In genomic region chr7:94374231-94374630, GRCh38 we compare ENCODE assay signal across 9 cellular contexts. TPM values are rescaled to one million over a fixed set of nuclear protein-coding genes. Genes with fewer than 3 reads are reported as not detected.
A peak's percentile ranks its signal among the peaks of the same experiment; 100 is the strongest.
DNase-seq lines count a peak whose midpoint lies in the region; ATAC-seq lines count a peak whose summit lies in the region.
"Had no signal": no experiment of that assay in that cellular context is flagged by ENCODE, and none has a peak within 500 bp of the region (broad histone marks: within the 10 kb centered on the region; RNA-seq: fewer than 3 reads in every experiment).

No MANE protein-coding gene starts in this region.

- H3K9me3 ChIP-seq in adipocyte (ENCODE audit: control insufficient read depth, low read length) = no peaks in the 10 kb centered on the region

- peak overlapping the region; percentile 95 for H3K9ac ChIP-seq in adipocyte (ENCODE audit: low read length)

- peaks cover 58% of the 10 kb centered on the region for H3K4me1 ChIP-seq in adipocyte (ENCODE audit: control insufficient read depth, insufficient read depth, low read length)

- intact Hi-C loops in left cardiac atrium (cut with DNase I) = no loop called here

- DNase-seq in ELF-1 (ENCODE audit: low read depth, low spot score) (peak; percentile 40), adipocyte (ENCODE audit: low read depth) (peak; percentile 97), left cardiac atrium (peak; percentile 76), renal cortical epithelial cell (ENCODE audit: low read depth) (peak; percentile 57), GDM1 (lab: John Stamatoyannopoulos, UW) (no peak)
- DNase-seq: activated CD4-positive, CD25-positive, alpha-beta regulatory T cell treated with anti-CD3 and anti-CD28 coated beads, Interleukin-2, amount 50 U/mL, for 72 hours had no signal

- H3K27me3 ChIP-seq in adipocyte (replicated peaks; ENCODE audit: control insufficient read depth, insufficient read depth, low read length) = no peaks in the 10 kb centered on the region

- H3K4me3 ChIP-seq in adipocyte (ENCODE audit: low read length) = peak overlapping the region; percentile 76

- peak; percentile 90 to 93 for ATAC-seq in left cardiac atrium
- no peak for ATAC-seq in HG02642 (IDR thresholded peaks at IDR 0.05; ENCODE audit: poor library complexity, unreplicated experiment)
- no peak for ATAC-seq in HG03095 (IDR thresholded peaks at IDR 0.05; ENCODE audit: unreplicated experiment)
- ATAC-seq in GM21737 (IDR thresholded peaks at IDR 0.05; ENCODE audit: unreplicated experiment) = no peak

- H3K36me3 ChIP-seq in adipocyte (ENCODE audit: control insufficient read depth, insufficient read depth, low read length, severe bottlenecking) = no peaks in the 10 kb centered on the region

RNA-seq across cellular contexts. Expression of gene COL1A2, which starts 20.5 kb away (rescaled TPM):
- total RNA-seq in left cardiac atrium (100 to 1,000 TPM; 258 to 270 TPM), renal cortical epithelial cell (7.3 and 237 TPM in 2 replicates)

Comparison
In these comparisons a context has a peak if more than half of its experiments do, and no peak if none do; other contexts are left out.
1. ATAC-seq: peak in left cardiac atrium (2 of 2); none in HG02642 (single experiment), HG03095 (single experiment) and GM21737 (single experiment).